Comparison of ENCODE assay signal across 9 cellular contexts in the genomic region with DNA sequence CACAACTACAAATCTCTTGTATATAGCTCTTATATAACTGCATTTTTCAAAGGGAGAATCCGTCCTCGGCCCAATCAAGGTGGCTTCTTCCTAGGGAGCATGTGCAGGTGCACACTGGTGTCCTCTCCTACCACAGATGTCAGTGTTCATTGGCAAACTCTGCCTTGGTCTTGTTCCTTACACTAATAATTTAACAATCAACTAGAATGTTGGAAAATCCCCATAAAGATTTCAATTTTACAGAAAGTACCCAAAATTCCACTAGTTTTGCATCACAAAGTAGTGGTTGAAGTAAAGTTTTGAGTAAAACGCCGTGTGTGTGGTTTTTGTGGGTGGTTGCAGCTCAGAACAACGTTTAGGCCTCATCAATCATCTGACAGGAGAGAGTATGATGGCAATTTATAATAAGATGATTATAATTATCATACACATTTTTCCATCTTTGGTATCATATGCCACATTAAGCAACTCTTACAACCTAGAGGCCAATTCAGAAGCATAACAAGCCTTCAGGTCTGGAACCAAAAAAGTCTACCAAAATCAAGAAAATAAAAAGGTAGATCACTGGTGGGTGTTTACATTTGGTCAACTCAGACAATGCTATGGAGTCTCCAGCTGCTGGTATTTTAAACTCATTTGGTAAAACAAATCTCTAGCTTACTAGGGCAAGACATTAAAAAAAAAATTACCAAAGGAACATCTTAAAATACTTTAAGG.
DNase-seq lines count a peak whose midpoint lies in the region; ATAC-seq and TF ChIP-seq lines count a peak whose summit lies in the region.
"Had no signal": no experiment of that assay in that cellular context is flagged by ENCODE, and none has a peak within 500 bp of the region (broad histone marks: within the 10 kb centered on the region; RNA-seq: fewer than 3 reads in every experiment).

No MANE protein-coding gene starts in this region.

- H3K27ac Mint-ChIP-seq in CD4-positive, alpha-beta memory T cell: peak overlapping the region; percentile 91 to 99 (median 97)

- peaks cover 2 to 5% of the 10 kb centered on the region in 2 donors for H3K36me3 Mint-ChIP-seq in CD4-positive, alpha-beta memory T cell

- H3K9me3 ChIP-seq in CD4-positive, alpha-beta memory T cell (ENCODE audit: control insufficient read depth in 1 of 2, low read length in 2 of 2): no peaks in the 10 kb centered on the region
- no peaks in the 10 kb centered on the region for H3K9me3 ChIP-seq in gastrocnemius medialis

- no peaks in the 10 kb centered on the region for H3K27me3 Mint-ChIP-seq in CD4-positive, alpha-beta memory T cell

- peak in 3 of 5 donors; percentile 35 to 67 (median 52) for DNase-seq in CD4-positive, alpha-beta memory T cell
- peak; percentile 27 for DNase-seq in amniotic epithelial cell (ENCODE audit: low read depth)
- no peak for DNase-seq in amniotic stem cell (lab: John Stamatoyannopoulos, UW)
- no peak for DNase-seq in amygdala (lab: John Stamatoyannopoulos, UW)
- DNase-seq in AG08396 (ENCODE audit: low spot score): no peak
- DNase-seq in gastrocnemius medialis: no peak
- DNase-seq: PC-3 had no signal

- H3K27me3 ChIP-seq in CD4-positive, alpha-beta memory T cell (ENCODE audit: insufficient read depth, low read length): no peaks in the 10 kb centered on the region
- no peaks in the 10 kb centered on the region for H3K27me3 ChIP-seq in gastrocnemius medialis

- in situ Hi-C loops in gastrocnemius medialis (cut with MboI; ENCODE audit: low sequenced_read_pairs in 4 of 4): no loop called here

- ATAC-seq in GM21390 (IDR thresholded peaks at IDR 0.05; ENCODE audit: unreplicated experiment): peak; percentile 36
- peak; percentile 40 for ATAC-seq in HG03457 (IDR thresholded peaks at IDR 0.05; ENCODE audit: unreplicated experiment)
- no peak for ATAC-seq in gastrocnemius medialis
- ATAC-seq: PC-3 had no signal

- TF ChIP-seq CTCF in gastrocnemius medialis (IDR thresholded peaks at IDR 0.05 in 4 of 5, conservative IDR thresholded peaks at IDR 0.05 in 1 of 5): no peak

- H3K36me3 ChIP-seq in CD4-positive, alpha-beta memory T cell (ENCODE audit: insufficient read depth, low read length): no peaks in the 10 kb centered on the region
- H3K36me3 ChIP-seq in gastrocnemius medialis: no peaks in the 10 kb centered on the region

- peak overlapping the region in 7 of 8 donors; percentile 23 to 81 (median 53) for H3K4me3 Mint-ChIP-seq in CD4-positive, alpha-beta memory T cell

- H3K27ac ChIP-seq in CD4-positive, alpha-beta memory T cell (ENCODE audit: low read depth, low read length): peak overlapping the region; percentile 69
- H3K27ac ChIP-seq in gastrocnemius medialis: no peak overlapping the region

- intact Hi-C loops in CD4-positive, alpha-beta memory T cell (cut with micrococcal nuclease): no loop called here
- intact Hi-C loops in gastrocnemius medialis (cut with DNase I; ENCODE audit: low total_unique reads): no loop called here

- CTCF ChIA-PET in CD4-positive, alpha-beta memory T cell (lab: Charles Lee; ENCODE audit: partially characterized antibody): interaction anchor here (0.9 to 2.2 kb wide), 11 partner anchors 9 to 139 kb away, joined by 3 to 10 read pairs (median 4); no protein-coding TSS in a partner anchor

- peaks cover 70 to 90% (median 78%) of the 10 kb centered on the region in 4 donors for H3K4me1 Mint-ChIP-seq in CD4-positive, alpha-beta memory T cell

- no peak overlapping the region for H3K4me3 ChIP-seq in CD4-positive, alpha-beta memory T cell (ENCODE audit: low read length in 2 of 2)
- H3K4me3 ChIP-seq in gastrocnemius medialis: no peak overlapping the region

- POLR2A ChIA-PET in CD4-positive, alpha-beta memory T cell (lab: Charles Lee; ENCODE audit: partially characterized antibody): interaction anchor here (0.7 to 6.3 kb wide), 11 partner anchors 10 to 134 kb away, joined by 3 to 42 read pairs (median 8); no protein-coding TSS in a partner anchor

- no peaks in the 10 kb centered on the region for H3K9me3 Mint-ChIP-seq in CD4-positive, alpha-beta memory T cell

- TF ChIP-seq POLR2A in gastrocnemius medialis (IDR thresholded peaks at IDR 0.05): no peak

- H3K4me1 ChIP-seq in CD4-positive, alpha-beta memory T cell (ENCODE audit: insufficient read depth, low read length): peaks cover 81% of the 10 kb centered on the region
- H3K4me1 ChIP-seq in gastrocnemius medialis: peaks cover 12 to 22% of the 10 kb centered on the region in 2 donors

Comparison
In these comparisons a context has a peak if more than half of its experiments do, and no peak if none do; other contexts are left out.
1. DNase-seq: peak in CD4-positive, alpha-beta memory T cell (3 of 5) and amniotic epithelial cell (single experiment); none in amniotic stem cell (single experiment), amygdala (0 of 56), AG08396 (single experiment) and gastrocnemius medialis (0 of 2).
2. ATAC-seq: peak in GM21390 (single experiment) and HG03457 (single experiment); none in gastrocnemius medialis (0 of 2).